Comparison of ENCODE assay signal across 17 cellular contexts in genomic region chr2:46690825-46691224, GRCh38. TPM values are rescaled to one million over a fixed set of nuclear protein-coding genes. Genes with fewer than 3 reads are reported as not detected.
DNase-seq lines count a peak whose midpoint lies in the region; ATAC-seq, FAIRE-seq and TF ChIP-seq lines count a peak whose summit lies in the region.
"Had no signal": no experiment of that assay in that cellular context is flagged by ENCODE, and none has a peak within 500 bp of the region (broad histone marks: within the 10 kb centered on the region; RNA-seq: fewer than 3 reads in every experiment).

No MANE protein-coding gene starts in this region.

- peak overlapping the region; percentile 62 for H3K4me2 ChIP-seq in astrocyte (ENCODE audit: low read length)

- TF ChIP-seq CTCF in AG10803 (conservative IDR thresholded peaks at IDR 0.05; ENCODE audit: low read length), result no peak
- TF ChIP-seq CTCF in astrocyte (IDR thresholded peaks at IDR 0.05; ENCODE audit: insufficient read depth, low read depth, low read length), result no peak

- H3K79me2 ChIP-seq in astrocyte (ENCODE audit: insufficient read depth, low read length), result no peaks in the 10 kb centered on the region

- no peaks in the 10 kb centered on the region for H3K36me3 Mint-ChIP-seq in astrocyte (ENCODE audit: low read depth, unreplicated experiment)

- peak overlapping the region; percentile 25 for H3K9ac ChIP-seq in astrocyte (ENCODE audit: low read length)

- H3K4me3 Mint-ChIP-seq in astrocyte (ENCODE audit: unreplicated experiment), result no peak overlapping the region
- H3K4me3 Mint-ChIP-seq: activated T-cell treated with anti-CD3 and anti-CD28 coated beads, Interleukin-2, amount 50 U/mL, for 24 hours had no signal

- H2AFZ ChIP-seq in astrocyte (ENCODE audit: low read depth, low read length), result no peak overlapping the region

- peak; percentile 76 for FAIRE-seq in astrocyte (lab: Jason Lieb, UNC)
- FAIRE-seq: GM19239 had no signal

- peaks cover 1% of the 10 kb centered on the region for H3K9me3 Mint-ChIP-seq in astrocyte (ENCODE audit: unreplicated experiment)
- H3K9me3 Mint-ChIP-seq: activated T-cell treated with anti-CD3 and anti-CD28 coated beads, Interleukin-2, amount 50 U/mL, for 24 hours had no signal

- no peaks in the 10 kb centered on the region for H4K20me1 ChIP-seq in astrocyte (ENCODE audit: insufficient read depth, low read length)

- no peaks in the 10 kb centered on the region for H3K27me3 ChIP-seq in astrocyte (ENCODE audit: insufficient read depth, low read length)
- H3K27me3 ChIP-seq: adrenal gland, MG63, upper lobe of left lung had no signal

- no peak overlapping the region for H3K4me3 ChIP-seq in AG10803 (ENCODE audit: low read length)
- H3K4me3 ChIP-seq in astrocyte (ENCODE audit: insufficient read depth, low read depth, low read length), result no peak overlapping the region
- H3K4me3 ChIP-seq: adrenal gland, MG63, prostate gland, upper lobe of left lung had no signal

- peak; percentile 42 for DNase-seq in AG10803 (ENCODE audit: low read depth)
- peak; percentile 15 for DNase-seq in LoVo (ENCODE audit: low spot score)
- DNase-seq in astrocyte (ENCODE audit: low read depth), result peak; percentile 97
- DNase-seq in lung microvascular endothelial cell (ENCODE audit: low read depth in 2 of 2), result peak; percentile 92 to 94
- no peak for DNase-seq in stimulated activated CD4-positive, alpha-beta T cell treated with anti-CD3 and anti-CD28 coated beads, Interleukin-1b, Interleukin-23, amount 100 ng/mL, for 48 hours
- DNase-seq in DMS 273 treated with DMSO at 0.1 percent for 48 hours (lab: John Stamatoyannopoulos, UW), result no peak
- no peak for DNase-seq in Ammon's horn (ENCODE audit: low spot score)
- DNase-seq: activated T-cell treated with anti-CD3 and anti-CD28 coated beads, Interleukin-2, amount 50 U/mL, for 24 hours; adrenal gland; MG63; NCI-H2029 treated with DMSO at 0.1 percent for 48 hours; stimulated activated CD4-positive, alpha-beta T cell treated with anti-CD3 and anti-CD28 coated beads, Interleukin-2, amount 100 ng/mL, for 24 hours; upper lobe of left lung had no signal

- peaks cover 14% of the 10 kb centered on the region for H3K4me1 ChIP-seq in astrocyte (ENCODE audit: insufficient read depth, low read length)
- H3K4me1 ChIP-seq: adrenal gland, prostate gland, upper lobe of left lung had no signal

- no peaks in the 10 kb centered on the region for H3K27me3 Mint-ChIP-seq in astrocyte (ENCODE audit: low read depth, unreplicated experiment)

- H3K36me3 ChIP-seq in astrocyte (ENCODE audit: insufficient read depth, low read length), result no peaks in the 10 kb centered on the region
- H3K36me3 ChIP-seq: adrenal gland, MG63, prostate gland, upper lobe of left lung had no signal

- peak overlapping the region; percentile 43 for H3K27ac Mint-ChIP-seq in astrocyte (ENCODE audit: unreplicated experiment)
- H3K27ac Mint-ChIP-seq: activated T-cell treated with anti-CD3 and anti-CD28 coated beads, Interleukin-2, amount 50 U/mL, for 24 hours had no signal

- H3K27ac ChIP-seq in astrocyte (ENCODE audit: low read depth, low read length), result peak overlapping the region; percentile 85
- H3K27ac ChIP-seq: adrenal gland, C4-2B, prostate gland, upper lobe of left lung had no signal

- no peak for ATAC-seq in HG03521 (IDR thresholded peaks at IDR 0.05; ENCODE audit: unreplicated experiment)

- peaks cover 12% of the 10 kb centered on the region for H3K4me1 Mint-ChIP-seq in astrocyte (ENCODE audit: low read depth, unreplicated experiment)

- H3K9me3 ChIP-seq in astrocyte (ENCODE audit: insufficient read depth, low read depth, low read length), result no peaks in the 10 kb centered on the region
- H3K9me3 ChIP-seq: adrenal gland, MG63, prostate gland, upper lobe of left lung had no signal

RNA-seq across cellular contexts. Expression of gene SOCS5, which starts 8.3 kb away (rescaled TPM):
- total RNA-seq in astrocyte (16.5 TPM in 2 replicates), lung microvascular endothelial cell (16.1 and 20.2 TPM in 2 replicates)

Comparison
In these comparisons a context has a peak if more than half of its experiments do, and no peak if none do; other contexts are left out.
1. DNase-seq: peak in AG10803 (single experiment), LoVo (single experiment), astrocyte (single experiment) and lung microvascular endothelial cell (2 of 2); none in stimulated activated CD4-positive, alpha-beta T cell treated with anti-CD3 and anti-CD28 coated beads, Interleukin-1b, Interleukin-23, amount 100 ng/mL, for 48 hours (single experiment), DMS 273 treated with DMSO at 0.1 percent for 48 hours (single experiment) and Ammon's horn (single experiment).